ENCODE assay signal across 8 cellular contexts in genomic region chr15:75335705-75336355, GRCh38. TPM values are rescaled to one million over a fixed set of nuclear protein-coding genes. Genes with fewer than 3 reads are reported as not detected.
DNase-seq lines count a peak whose midpoint lies in the region; ATAC-seq and TF ChIP-seq lines count a peak whose summit lies in the region.

Gene COMMD4 (plus strand): TSS chr15:75336063. CDS start chr15:75336090, 27 bp downstream.

- peak within 1 kb of the TSS; percentile 92 for H3K4me3 ChIP-seq in Loucy (ENCODE audit: low read length, poor library complexity, severe bottlenecking)
- peak within 1 kb of the TSS; percentile 60 for H3K4me3 ChIP-seq in SJSA1

- peak within 1 kb of the TSS; percentile 100 for H3K4me3 Mint-ChIP-seq in neural crest cell
- H3K4me3 Mint-ChIP-seq in stimulated activated naive CD8-positive, alpha-beta T cell treated with anti-CD3 and anti-CD28 coated beads, Interleukin-15, amount 100 ng/mL, for 72 hours = peak within 1 kb of the TSS; percentile 100

- no peaks in the 10 kb centered on the region for H3F3A ChIP-seq in Loucy (ENCODE audit: low read depth)

- ATAC-seq in GM19324 (IDR thresholded peaks at IDR 0.05; ENCODE audit: low FRiP score, unreplicated experiment) = peak; percentile 58
- peak; percentile 87 for ATAC-seq in foreskin keratinocyte
- peak; percentile 85 for ATAC-seq in stimulated activated naive CD8-positive, alpha-beta T cell treated with anti-CD3 and anti-CD28 coated beads, Interleukin-15, amount 100 ng/mL, for 72 hours

- peak within 1 kb of the TSS; percentile 92 for H3K4me2 ChIP-seq in Loucy (ENCODE audit: low read depth, low read length, poor library complexity, severe bottlenecking)

- DNase-seq in AG09319 (ENCODE audit: extremely low read depth, low read depth) (peak; percentile 86), SJSA1 (ENCODE audit: low read depth in 1 of 2, low spot score in 2 of 2) (peak; percentile 94 to 98), foreskin keratinocyte (peak; percentile 69 to 83), neural crest cell (ENCODE audit: low read depth, low spot score) (peak; percentile 95)
- peak; percentile 29 to 74 (median 56) for DNase-seq in activated naive CD4-positive, alpha-beta T cell (lab: John Stamatoyannopoulos, UW)
- DNase-seq in stimulated activated naive CD8-positive, alpha-beta T cell treated with anti-CD3 and anti-CD28 coated beads, Interleukin-15, amount 100 ng/mL, for 72 hours = peak; percentile 76 to 88

- peaks cover 16% of the 10 kb centered on the region for H3K79me2 ChIP-seq in Loucy (ENCODE audit: insufficient read depth, low read length)

- H3K4me1 ChIP-seq in Loucy (ENCODE audit: insufficient read depth, low read length, poor library complexity, severe bottlenecking) (peaks cover 10% of the 10 kb centered on the region), SJSA1 (replicated peaks) (peaks cover 15% of the 10 kb centered on the region), foreskin keratinocyte (no peaks in the 10 kb centered on the region)

- no peaks in the 10 kb centered on the region for H3K27me3 ChIP-seq in Loucy (ENCODE audit: insufficient read depth, low read length, poor library complexity, severe bottlenecking)
- H3K27me3 ChIP-seq in SJSA1 (replicated peaks) = no peaks in the 10 kb centered on the region
- no peaks in the 10 kb centered on the region for H3K27me3 ChIP-seq in foreskin keratinocyte

- no peaks in the 10 kb centered on the region for H3K9me2 ChIP-seq in Loucy (replicated peaks; ENCODE audit: low read depth, low read length)

- H3K27me3 Mint-ChIP-seq in neural crest cell (ENCODE audit: low read depth) = peaks cover 5% of the 10 kb centered on the region
- H3K27me3 Mint-ChIP-seq in stimulated activated naive CD8-positive, alpha-beta T cell treated with anti-CD3 and anti-CD28 coated beads, Interleukin-15, amount 100 ng/mL, for 72 hours = no peaks in the 10 kb centered on the region

- peak within 1 kb of the TSS; percentile 92 for H2AFZ ChIP-seq in Loucy (ENCODE audit: low read length)

- H3K9me3 Mint-ChIP-seq in neural crest cell = no peaks in the 10 kb centered on the region
- no peaks in the 10 kb centered on the region for H3K9me3 Mint-ChIP-seq in stimulated activated naive CD8-positive, alpha-beta T cell treated with anti-CD3 and anti-CD28 coated beads, Interleukin-15, amount 100 ng/mL, for 72 hours

- H3K36me3 Mint-ChIP-seq in neural crest cell (ENCODE audit: low read depth) = no peaks in the 10 kb centered on the region

- H3K36me3 ChIP-seq in Loucy (ENCODE audit: insufficient read depth, low read length) = no peaks in the 10 kb centered on the region
- H3K36me3 ChIP-seq in SJSA1 = peaks cover 14% of the 10 kb centered on the region

- no peaks in the 10 kb centered on the region for H4K20me1 ChIP-seq in Loucy (ENCODE audit: insufficient read depth, low read length, poor library complexity, severe bottlenecking)

- H3K9me3 ChIP-seq in Loucy (ENCODE audit: insufficient read depth, low read depth, low read length) = no peaks in the 10 kb centered on the region
- no peaks in the 10 kb centered on the region for H3K9me3 ChIP-seq in SJSA1 (replicated peaks)

- peak within 1 kb of the TSS; percentile 99 for H3K27ac Mint-ChIP-seq in neural crest cell (ENCODE audit: unreplicated experiment)
- peak within 1 kb of the TSS; percentile 99 to 100 for H3K27ac Mint-ChIP-seq in stimulated activated naive CD8-positive, alpha-beta T cell treated with anti-CD3 and anti-CD28 coated beads, Interleukin-15, amount 100 ng/mL, for 72 hours

- H3K27ac ChIP-seq in SJSA1 (peak within 1 kb of the TSS; percentile 62), foreskin keratinocyte (peak within 1 kb of the TSS; percentile 57)

- H3K4me1 Mint-ChIP-seq in neural crest cell = peaks cover 19% of the 10 kb centered on the region
- peaks cover 41% of the 10 kb centered on the region for H3K4me1 Mint-ChIP-seq in stimulated activated naive CD8-positive, alpha-beta T cell treated with anti-CD3 and anti-CD28 coated beads, Interleukin-15, amount 100 ng/mL, for 72 hours

- H3K9ac ChIP-seq in Loucy (ENCODE audit: low read depth, low read length, poor library complexity, severe bottlenecking) = peak within 1 kb of the TSS; percentile 86

- TF ChIP-seq CTCF in AG09319 (IDR thresholded peaks at IDR 0.05; ENCODE audit: low read depth, low read length) = no peak
- no peak for TF ChIP-seq CTCF in Loucy (conservative IDR thresholded peaks at IDR 0.05; ENCODE audit: low read length)
- TF ChIP-seq CTCF in foreskin keratinocyte (conservative IDR thresholded peaks at IDR 0.05) = no peak
- no peak for TF ChIP-seq CTCF in neural crest cell (conservative IDR thresholded peaks at IDR 0.05)

RNA-seq across cellular contexts. Expression of gene COMMD4, which starts in this region (rescaled TPM):
- total RNA-seq in SJSA1 (2014; rRNA removed; shearing (Covaris generic)) = 106 and 156 TPM in 2 replicates
- total RNA-seq in foreskin keratinocyte (85.2 and 85.7 TPM in 2 replicates), neural crest cell (156 and 161 TPM in 2 replicates)
- polyA plus RNA-seq in foreskin keratinocyte = 122 and 125 TPM in 2 replicates

Comparison
In these comparisons a context has a peak if more than half of its experiments do, and no peak if none do; other contexts are left out.
1. Peak in every context shown above with its lines: DNase-seq, ATAC-seq, H3K4me3 ChIP-seq and H3K27ac ChIP-seq.